In genomic region chr11:132439711-132440300, GRCh38 we compare ENCODE assay signal across 20 cellular contexts.
"Had no signal": no experiment of that assay in that cellular context is flagged by ENCODE, and none has a peak within 500 bp of the region (broad histone marks: within the 10 kb centered on the region; RNA-seq: fewer than 3 reads in every experiment).

No MANE protein-coding gene starts in this region.

- H3K9me3 Mint-ChIP-seq: nephron had no signal

- DNase-seq: dorsolateral prefrontal cortex; effector CD8-positive, alpha-beta T cell; foreskin melanocyte; heart left ventricle; hypothalamus; kidney glomerular epithelial cell; mesendoderm; naive B cell; psoas muscle; retina; right lobe of liver; stimulated activated naive CD4-positive, alpha-beta T cell; stomach; substantia nigra; transverse colon had no signal

- H3K36me3 Mint-ChIP-seq: naive B cell had no signal

- H3K4me3 Mint-ChIP-seq: naive B cell, nephron had no signal

- H3K27me3 ChIP-seq: dorsolateral prefrontal cortex, right lobe of liver, stomach, transverse colon had no signal

- H3K4me1 Mint-ChIP-seq: naive B cell had no signal

- H3K36me3 ChIP-seq: heart left ventricle, right lobe of liver, stomach, thoracic aorta, transverse colon had no signal

- H3K27me3 Mint-ChIP-seq: naive B cell had no signal

- FAIRE-seq: islet of Langerhans had no signal

- H3K27ac Mint-ChIP-seq: naive B cell, nephron had no signal

- H3K4me3 ChIP-seq: coronary artery, dorsolateral prefrontal cortex, heart left ventricle, psoas muscle, right lobe of liver, skin epidermis, stomach, thoracic aorta, transverse colon had no signal

- H3K9me3 ChIP-seq: heart left ventricle, psoas muscle, right lobe of liver, stomach, thoracic aorta, transverse colon had no signal

- ATAC-seq: heart left ventricle, psoas muscle, right lobe of liver had no signal

- H3K27ac ChIP-seq: coronary artery, dorsolateral prefrontal cortex, heart left ventricle, psoas muscle, right lobe of liver, skin epidermis, stomach, thoracic aorta, transverse colon had no signal

- H3K4me1 ChIP-seq: heart left ventricle, psoas muscle, right lobe of liver, stomach, transverse colon had no signal
